In the genomic region with DNA sequence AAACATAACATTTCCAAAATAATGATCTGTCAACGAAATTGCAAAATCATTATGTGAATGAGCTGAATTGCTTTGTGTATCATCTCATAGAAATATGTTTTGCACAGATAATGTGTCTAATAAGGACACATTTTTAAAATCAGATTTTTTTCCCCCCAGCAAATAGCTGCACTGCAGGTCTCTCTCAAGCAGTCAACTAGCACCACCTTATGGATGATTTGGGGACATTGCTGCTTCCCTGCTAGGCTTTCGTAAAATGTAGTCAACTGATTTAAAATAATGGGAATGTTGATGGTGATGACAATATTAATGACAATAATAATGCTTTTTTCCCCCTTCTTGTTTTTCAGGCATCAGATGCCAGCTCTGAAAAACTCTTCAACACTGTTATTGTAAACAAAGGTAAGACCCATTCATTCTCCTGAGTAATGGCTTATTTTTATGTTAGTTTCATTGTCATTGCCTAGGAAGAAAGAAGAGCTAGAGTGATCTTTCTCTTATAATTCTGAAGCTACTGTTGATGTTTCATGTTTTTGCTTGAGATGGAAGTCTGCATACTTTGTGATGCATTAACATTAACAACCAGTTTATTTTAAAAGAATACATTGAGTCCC, we compare ENCODE assay signal across 8 cellular contexts.
DNase-seq lines count a peak whose midpoint lies in the region; ATAC-seq and TF ChIP-seq lines count a peak whose summit lies in the region.

No MANE protein-coding gene starts in this region.

- H3K27ac ChIP-seq in ascending aorta: no peak overlapping the region
- H3K27ac ChIP-seq in testis: no peak overlapping the region

- H3K36me3 ChIP-seq in ascending aorta: peaks cover 0 to 12% of the 10 kb centered on the region in 2 donors
- H3K36me3 ChIP-seq in testis (ENCODE audit: low read depth, missing control alignments): no peaks in the 10 kb centered on the region

- no peak for TF ChIP-seq POLR2A in testis (IDR thresholded peaks at IDR 0.05)

- H3K4me1 ChIP-seq in ascending aorta (peaks cover 5 to 12% of the 10 kb centered on the region in 2 donors), testis (no peaks in the 10 kb centered on the region)

- TF ChIP-seq CTCF in GM12865 (IDR thresholded peaks at IDR 0.05; ENCODE audit: insufficient read depth, low read depth, low read length, missing control alignments) (peak; percentile 80), ascending aorta (IDR thresholded peaks at IDR 0.05) (peak; percentile 71 to 95 (median 85)), testis (IDR thresholded peaks at IDR 0.05) (peak; percentile 53 to 78 (median 64))

- no peak for ATAC-seq in GM19452 (IDR thresholded peaks at IDR 0.05; ENCODE audit: unreplicated experiment)

- H3K27me3 ChIP-seq in ascending aorta: no peaks in the 10 kb centered on the region
- no peaks in the 10 kb centered on the region for H3K27me3 ChIP-seq in testis

- H3K4me3 ChIP-seq in GM12865 (ENCODE audit: low read depth, low read length) (peak overlapping the region; percentile 99), ascending aorta (peak overlapping the region in 1 of 2 donors; percentile 22), iPS-18c (ENCODE audit: insufficient read depth, low read depth, low read length) (peak overlapping the region; percentile 40; the same call in 1 of the 2 replicates), testis (no peak overlapping the region)

- intact Hi-C loops in ascending aorta (cut with DNase I): loop anchor here (5.0 to 10.0 kb wide), 5 partner anchors 444 to 656 kb away; no protein-coding TSS in a partner anchor
- intact Hi-C loops in testis (cut with DNase I; ENCODE audit: low total_unique reads): no loop called here

- no peaks in the 10 kb centered on the region for H3K9me3 ChIP-seq in ascending aorta
- no peaks in the 10 kb centered on the region for H3K9me3 ChIP-seq in iPS-18c (ENCODE audit: control insufficient read depth, insufficient read depth, low read length)
- H3K9me3 ChIP-seq in testis: no peaks in the 10 kb centered on the region

- 39 to 44% methylated on average over 2 of the region's 2 CpGs for WGBS in testis, 2 donors

- peak; percentile 71 for DNase-seq in AG08395 (ENCODE audit: low spot score)
- peak; percentile 67 for DNase-seq in GM12865 (ENCODE audit: low read depth)
- DNase-seq in NCI-H2029 treated with DMSO at 0.1 percent for 48 hours (lab: John Stamatoyannopoulos, UW): peak; percentile 65
- DNase-seq in ascending aorta (ENCODE audit: low spot score in 2 of 2): no peak
- peak; percentile 53 for DNase-seq in testis
- DNase-seq in HK-2 (ENCODE audit: unreplicated experiment): no peak

Comparison
In these comparisons a context has a peak if more than half of its experiments do, and no peak if none do; other contexts are left out.
1. DNase-seq: peak in AG08395 (single experiment), GM12865 (single experiment), NCI-H2029 treated with DMSO at 0.1 percent for 48 hours (single experiment) and testis (single experiment); none in ascending aorta (0 of 2) and HK-2 (single experiment).
2. H3K4me3 ChIP-seq: peak in GM12865 (single experiment) and iPS-18c (single experiment); none in testis (0 of 2).
3. Peak in every context shown above with its lines, with median percentiles within 50 percentile points of each other: CTCF ChIP-seq.